In genomic region chr5:145499483-145499882, GRCh38 we compare ENCODE assay signal across 19 cellular contexts.
DNase-seq lines count a peak whose midpoint lies in the region; ATAC-seq and TF ChIP-seq lines count a peak whose summit lies in the region.
"Had no signal": no experiment of that assay in that cellular context is flagged by ENCODE, and none has a peak within 500 bp of the region (broad histone marks: within the 10 kb centered on the region; RNA-seq: fewer than 3 reads in every experiment).

No MANE protein-coding gene starts in this region.

- H3K36me3 ChIP-seq in mammary epithelial cell (ENCODE audit: insufficient read depth, low read length) (no peaks in the 10 kb centered on the region), breast epithelium (no peaks in the 10 kb centered on the region), upper lobe of right lung (no peaks in the 10 kb centered on the region)

- no peaks in the 10 kb centered on the region for H3K79me2 ChIP-seq in mammary epithelial cell (ENCODE audit: insufficient read depth, low read length)

- dilution Hi-C loops in mammary epithelial cell (cut with HindIII; ENCODE audit: low sequenced_read_pairs), result no loop called here

- no peak overlapping the region for H3K4me3 ChIP-seq in mammary epithelial cell (replicated peaks in 1 of 3; ENCODE audit: insufficient read depth in 1 of 3, low read depth in 2 of 3, low read length in 3 of 3)
- no peak overlapping the region for H3K4me3 ChIP-seq in breast epithelium
- no peak overlapping the region for H3K4me3 ChIP-seq in foreskin fibroblast (ENCODE audit: low read depth in 1 of 2, low read length in 2 of 2)
- no peak overlapping the region for H3K4me3 ChIP-seq in upper lobe of right lung
- H3K4me3 ChIP-seq: SK-N-MC had no signal

- 25% methylated on average over 4 of the region's 4 CpGs for WGBS in mammary epithelial cell (ENCODE audit: low coverage, missing lambda C conversion rate)

- in situ Hi-C loops in mammary epithelial cell (cut with MboI; ENCODE audit: low sequenced_read_pairs in 2 of 2), result no loop called here

- TF ChIP-seq CTCF in mammary epithelial cell (conservative IDR thresholded peaks at IDR 0.05 in 1 of 2, IDR thresholded peaks at IDR 0.05 in 1 of 2; ENCODE audit: extremely low read depth in 1 of 2, insufficient read depth in 1 of 2, low read depth in 1 of 2, low read length in 2 of 2) (no peak), breast epithelium (IDR thresholded peaks at IDR 0.05) (no peak), WTC11 (IDR thresholded peaks at IDR 0.05) (no peak), foreskin fibroblast (IDR thresholded peaks at IDR 0.05; ENCODE audit: low read depth, low read length) (no peak), upper lobe of right lung (IDR thresholded peaks at IDR 0.05) (no peak)

- no peak overlapping the region for H3K27ac ChIP-seq in mammary epithelial cell (ENCODE audit: insufficient read depth, low read depth, low read length)
- H3K27ac ChIP-seq in breast epithelium, result no peak overlapping the region
- H3K27ac ChIP-seq in upper lobe of right lung, result no peak overlapping the region
- H3K27ac ChIP-seq: foreskin keratinocyte, SK-N-MC had no signal

- ATAC-seq in WTC11 (peak; percentile 69), upper lobe of right lung (peak; percentile 55), GM21381 (IDR thresholded peaks at IDR 0.05; ENCODE audit: unreplicated experiment) (no peak)
- ATAC-seq: foreskin keratinocyte, left ventricle myocardium superior had no signal

- TF ChIP-seq POLR2A in breast epithelium (IDR thresholded peaks at IDR 0.05), result no peak

- POLR2A ChIA-PET in WTC11 (lab: Charles Lee), result no interaction called here

- H3K4me3 Mint-ChIP-seq in WTC11, result no peak overlapping the region
- H3K4me3 Mint-ChIP-seq: naive B cell had no signal

- no peaks in the 10 kb centered on the region for H4K20me1 ChIP-seq in mammary epithelial cell (ENCODE audit: insufficient read depth, low read length)

- H3K9me3 ChIP-seq in mammary epithelial cell (replicated peaks; ENCODE audit: insufficient read depth, low read length) (no peaks in the 10 kb centered on the region), breast epithelium (no peaks in the 10 kb centered on the region), upper lobe of right lung (peaks cover 5% of the 10 kb centered on the region)

- no peaks in the 10 kb centered on the region for H3K36me3 Mint-ChIP-seq in WTC11
- H3K36me3 Mint-ChIP-seq: naive B cell had no signal

- peaks cover 10% of the 10 kb centered on the region for H3K9me3 Mint-ChIP-seq in WTC11

- peak overlapping the region; percentile 57 for H2AFZ ChIP-seq in mammary epithelial cell (ENCODE audit: low read depth, low read length)

- no peak for DNase-seq in mammary epithelial cell
- DNase-seq in breast epithelium (ENCODE audit: low spot score in 2 of 2), result no peak
- no peak for DNase-seq in WTC11 (ENCODE audit: low spot score)
- peak; percentile 42 to 75 for DNase-seq in foreskin fibroblast
- no peak for DNase-seq in upper lobe of right lung
- no peak for DNase-seq in stimulated activated CD4-positive, alpha-beta T cell treated with anti-CD3 and anti-CD28 coated beads, Interleukin-15, amount 100 ng/mL, for 24 hours
- no peak for DNase-seq in NCI-H226
- DNase-seq: 8988T; activated CD4-positive, alpha-beta T cell treated with anti-CD3 and anti-CD28 coated beads, Interleukin-2, amount 50 U/mL, for 1 hour; activated naive CD4-positive, alpha-beta T cell treated with anti-CD3 and anti-CD28 coated beads, Interleukin-2, amount 50 U/mL, for 16 hours; activated T-cell treated with anti-CD3 and anti-CD28 coated beads, Interleukin-2, amount 50 U/mL, for 1 hour; DND-41; foreskin keratinocyte; left ventricle myocardium superior; naive B cell; NCI-H1694 treated with DMSO at 0.1 percent for 48 hours; stimulated activated naive CD4-positive, alpha-beta T cell treated with Interleukin-2 at 50 U/mL for 16 hours had no signal

- H3K9ac ChIP-seq in mammary epithelial cell (ENCODE audit: insufficient read depth, low read length), result no peak overlapping the region

- peaks cover 10% of the 10 kb centered on the region for H3K4me1 ChIP-seq in mammary epithelial cell (ENCODE audit: insufficient read depth, low read length)
- no peaks in the 10 kb centered on the region for H3K4me1 ChIP-seq in breast epithelium
- no peaks in the 10 kb centered on the region for H3K4me1 ChIP-seq in upper lobe of right lung

- intact Hi-C loops in mammary epithelial cell (cut with micrococcal nuclease) (no loop called here), breast epithelium (cut with DNase I; ENCODE audit: low total_unique reads) (no loop called here), upper lobe of right lung (cut with DNase I) (no loop called here)

- H3K4me2 ChIP-seq in mammary epithelial cell (ENCODE audit: insufficient read depth, low read depth, low read length), result peak overlapping the region; percentile 6

- no peaks in the 10 kb centered on the region for H3K27me3 Mint-ChIP-seq in WTC11 (ENCODE audit: low read depth)
- H3K27me3 Mint-ChIP-seq: naive B cell had no signal

- peaks cover 16% of the 10 kb centered on the region for H3K4me1 Mint-ChIP-seq in WTC11
- H3K4me1 Mint-ChIP-seq: naive B cell had no signal

- CTCF ChIA-PET in mammary epithelial cell (lab: Charles Lee; ENCODE audit: low non-redundant PET) (no interaction called here), WTC11 (lab: Charles Lee) (no interaction called here)

- no peaks in the 10 kb centered on the region for H3K27me3 ChIP-seq in mammary epithelial cell (ENCODE audit: insufficient read depth, low read length)
- no peaks in the 10 kb centered on the region for H3K27me3 ChIP-seq in breast epithelium
- no peaks in the 10 kb centered on the region for H3K27me3 ChIP-seq in upper lobe of right lung
- H3K27me3 ChIP-seq: foreskin keratinocyte had no signal

- H3K27ac Mint-ChIP-seq in WTC11, result no peak overlapping the region

- no TSS peak for BruUV-seq in mammary epithelial cell (replicated peaks; lab: Mats Ljungman, UMichigan)

TF ChIP-seq in WTC11, 78 proteins besides CTCF, POLR2A, EP300 and RAD21:
- TF ChIP-seq MXD4 (CRISPR knock-in tag; IDR thresholded peaks at IDR 0.05; ENCODE audit: borderline replicate concordance), result no peak
- no peak for TF ChIP-seq GRHL2 (CRISPR knock-in tag; IDR thresholded peaks at IDR 0.05; ENCODE audit: insufficient replicate concordance, severe bottlenecking)
- TF ChIP-seq ZBTB43 (CRISPR knock-in tag; IDR thresholded peaks at IDR 0.05), result no peak
- no peak for TF ChIP-seq IRF1 (CRISPR knock-in tag; IDR thresholded peaks at IDR 0.05)

Comparison
In these comparisons a context has a peak if more than half of its experiments do, and no peak if none do; other contexts are left out.
1. DNase-seq: peak in foreskin fibroblast (2 of 2); none in mammary epithelial cell (single experiment), breast epithelium (0 of 2), WTC11 (single experiment), upper lobe of right lung (single experiment), stimulated activated CD4-positive, alpha-beta T cell treated with anti-CD3 and anti-CD28 coated beads, Interleukin-15, amount 100 ng/mL, for 24 hours (single experiment) and NCI-H226 (single experiment).